In genomic region chr6:32109765-32110160, GRCh38 we compare ENCODE assay signal across 19 cellular contexts. TPM values are rescaled to one million over a fixed set of nuclear protein-coding genes. Genes with fewer than 3 reads are reported as not detected.
DNase-seq lines count a peak whose midpoint lies in the region; ATAC-seq and TF ChIP-seq lines count a peak whose summit lies in the region.
"Had no signal": no experiment of that assay in that cellular context is flagged by ENCODE, and none has a peak within 500 bp of the region (broad histone marks: within the 10 kb centered on the region; RNA-seq: fewer than 3 reads in every experiment).

No MANE protein-coding gene starts in this region.

- H3K27ac Mint-ChIP-seq in MCF 10A (ENCODE audit: low read depth, unreplicated experiment) (peak overlapping the region; percentile 39), endothelial cell (ENCODE audit: unreplicated experiment) (no peak overlapping the region), osteocyte (ENCODE audit: unreplicated experiment) (peak overlapping the region; percentile 64), type B pancreatic cell (peak overlapping the region; percentile 48), Calu3 (ENCODE audit: unreplicated experiment) (no peak overlapping the region)
- H3K27ac Mint-ChIP-seq: activated T-helper 2 cell treated with anti-CD3 and anti-CD28 coated beads, Interferon-gamma antibody, Interleukin-2, Interleukin-4, amounts not matched to agents 10 μg/mL and 5 μg/mL and 100 μg/mL, durations not matched to agents 14 hours and 24 hours and 36 hours had no signal

- WGBS in mammary epithelial cell (ENCODE audit: low coverage, missing lambda C conversion rate): 78% methylated on average over 6 of the region's 6 CpGs

- H3K4me3 Mint-ChIP-seq in MCF 10A (ENCODE audit: unreplicated experiment) (no peak overlapping the region), endothelial cell (ENCODE audit: unreplicated experiment) (peak overlapping the region; percentile 25), osteocyte (ENCODE audit: unreplicated experiment) (no peak overlapping the region), type B pancreatic cell (peak overlapping the region; percentile 19), Calu3 (ENCODE audit: low read depth, unreplicated experiment) (no peak overlapping the region)
- H3K4me3 Mint-ChIP-seq: natural killer cell had no signal

- BruUV-seq in MCF 10A (replicated peaks; lab: Mats Ljungman, UMichigan): no TSS peak
- no TSS peak for BruUV-seq in mammary epithelial cell (replicated peaks; lab: Mats Ljungman, UMichigan)
- BruUV-seq in Calu3 (replicated peaks; lab: Mats Ljungman, UMichigan): no TSS peak

- H3K9ac ChIP-seq in mammary epithelial cell (ENCODE audit: insufficient read depth, low read length): no peak overlapping the region

- no peaks in the 10 kb centered on the region for H3K9me3 ChIP-seq in mammary epithelial cell (replicated peaks; ENCODE audit: insufficient read depth, low read length)
- H3K9me3 ChIP-seq: left lung, SJSA1 had no signal

- H3K27ac ChIP-seq in mammary epithelial cell (ENCODE audit: insufficient read depth, low read depth, low read length): no peak overlapping the region
- H3K27ac ChIP-seq: C4-2B, cardiac muscle cell, SJSA1 had no signal

- no peak overlapping the region for H2AFZ ChIP-seq in mammary epithelial cell (ENCODE audit: low read depth, low read length)

- H3K36me3 Mint-ChIP-seq in MCF 10A (ENCODE audit: insufficient read depth, unreplicated experiment): peaks cover 31% of the 10 kb centered on the region
- peaks cover 21% of the 10 kb centered on the region for H3K36me3 Mint-ChIP-seq in endothelial cell (ENCODE audit: low read depth, unreplicated experiment)
- peaks cover 4% of the 10 kb centered on the region for H3K36me3 Mint-ChIP-seq in osteocyte (ENCODE audit: unreplicated experiment)
- H3K36me3 Mint-ChIP-seq in type B pancreatic cell: peaks cover 23% of the 10 kb centered on the region
- H3K36me3 Mint-ChIP-seq in Calu3 (ENCODE audit: insufficient read depth, unreplicated experiment): peaks cover 15% of the 10 kb centered on the region
- H3K36me3 Mint-ChIP-seq: natural killer cell had no signal

- H3K4me1 ChIP-seq in mammary epithelial cell (ENCODE audit: insufficient read depth, low read length): peaks cover 8% of the 10 kb centered on the region

- H3K4me3 ChIP-seq in mammary epithelial cell (replicated peaks in 1 of 3; ENCODE audit: insufficient read depth in 1 of 3, low read depth in 2 of 3, low read length in 3 of 3): no peak overlapping the region
- H3K4me3 ChIP-seq: cardiac muscle cell, SJSA1 had no signal

- H3K27me3 Mint-ChIP-seq in MCF 10A (ENCODE audit: insufficient read depth, unreplicated experiment) (peaks cover 26% of the 10 kb centered on the region), endothelial cell (ENCODE audit: unreplicated experiment) (peaks cover 13% of the 10 kb centered on the region), osteocyte (ENCODE audit: unreplicated experiment) (no peaks in the 10 kb centered on the region), type B pancreatic cell (peaks cover 28% of the 10 kb centered on the region), Calu3 (ENCODE audit: unreplicated experiment) (peaks cover 57% of the 10 kb centered on the region)

- TF ChIP-seq CTCF in MCF 10A (IDR thresholded peaks at IDR 0.05; ENCODE audit: unreplicated experiment) (no peak), mammary epithelial cell (conservative IDR thresholded peaks at IDR 0.05 in 1 of 2, IDR thresholded peaks at IDR 0.05 in 1 of 2; ENCODE audit: extremely low read depth in 1 of 2, insufficient read depth in 1 of 2, low read depth in 1 of 2, low read length in 2 of 2) (no peak), endothelial cell (IDR thresholded peaks at IDR 0.05; ENCODE audit: unreplicated experiment) (no peak), osteocyte (IDR thresholded peaks at IDR 0.05) (no peak), type B pancreatic cell (conservative IDR thresholded peaks at IDR 0.05) (no peak), Calu3 (IDR thresholded peaks at IDR 0.05; ENCODE audit: unreplicated experiment) (no peak)

- H3K79me2 ChIP-seq in mammary epithelial cell (ENCODE audit: insufficient read depth, low read length): no peaks in the 10 kb centered on the region

- POLR2A ChIA-PET in MCF 10A (lab: Yijun Ruan, JAX): interaction anchor here (0.6 to 1.1 kb wide), 4 partner anchors 9 to 167 kb away, joined by 3 to 5 read pairs (median 4); partner anchors contain the start of gene AGPAT1

- dilution Hi-C loops in mammary epithelial cell (cut with HindIII; ENCODE audit: low sequenced_read_pairs): loop anchor here (5.0 kb wide), 1 partner anchor 298 kb away; the partner anchor contains the start of gene BTNL2

- H3K27me3 ChIP-seq in mammary epithelial cell (ENCODE audit: insufficient read depth, low read length): no peaks in the 10 kb centered on the region
- H3K27me3 ChIP-seq: cardiac muscle cell had no signal

- peaks cover 5% of the 10 kb centered on the region for H3K9me3 Mint-ChIP-seq in MCF 10A (ENCODE audit: unreplicated experiment)
- no peaks in the 10 kb centered on the region for H3K9me3 Mint-ChIP-seq in endothelial cell (ENCODE audit: unreplicated experiment)
- no peaks in the 10 kb centered on the region for H3K9me3 Mint-ChIP-seq in osteocyte (ENCODE audit: unreplicated experiment)
- no peaks in the 10 kb centered on the region for H3K9me3 Mint-ChIP-seq in type B pancreatic cell
- no peaks in the 10 kb centered on the region for H3K9me3 Mint-ChIP-seq in Calu3 (ENCODE audit: low read depth, unreplicated experiment)
- H3K9me3 Mint-ChIP-seq: activated T-helper 2 cell treated with anti-CD3 and anti-CD28 coated beads, Interferon-gamma antibody, Interleukin-2, Interleukin-4, amounts not matched to agents 10 μg/mL and 5 μg/mL and 100 μg/mL, durations not matched to agents 14 hours and 24 hours and 36 hours; natural killer cell had no signal

- in situ Hi-C loops in mammary epithelial cell (cut with MboI; ENCODE audit: low sequenced_read_pairs in 2 of 2): no loop called here

- DNase-seq in MCF 10A (ENCODE audit: unreplicated experiment) (no peak), mammary epithelial cell (no peak), endothelial cell (ENCODE audit: low spot score) (no peak), osteocyte (ENCODE audit: extremely low spot score, unreplicated experiment) (no peak), type B pancreatic cell (ENCODE audit: extremely low spot score, unreplicated experiment) (no peak), Calu3 (no peak)
- DNase-seq: 8988T, DMS153, HCEC 1CT, left lung, natural killer cell, NCI-H2081 treated with DMSO at 0.1 percent for 48 hours, NCI-H524 treated with DMSO at 0.1 percent for 48 hours had no signal

- no peak for ATAC-seq in HG03159 (IDR thresholded peaks at IDR 0.05; ENCODE audit: unreplicated experiment)
- no peak for ATAC-seq in GM21528 (IDR thresholded peaks at IDR 0.05; ENCODE audit: low FRiP score, unreplicated experiment)

- peaks cover 44% of the 10 kb centered on the region for H3K4me1 Mint-ChIP-seq in MCF 10A (ENCODE audit: insufficient read depth, unreplicated experiment)
- H3K4me1 Mint-ChIP-seq in endothelial cell (ENCODE audit: unreplicated experiment): peaks cover 45% of the 10 kb centered on the region
- H3K4me1 Mint-ChIP-seq in osteocyte (ENCODE audit: unreplicated experiment): peaks cover 61% of the 10 kb centered on the region
- peaks cover 41% of the 10 kb centered on the region for H3K4me1 Mint-ChIP-seq in type B pancreatic cell (ENCODE audit: unreplicated experiment)
- H3K4me1 Mint-ChIP-seq in Calu3 (ENCODE audit: low read depth, unreplicated experiment): peaks cover 9% of the 10 kb centered on the region

- H3K4me2 ChIP-seq in mammary epithelial cell (ENCODE audit: insufficient read depth, low read depth, low read length): no peak overlapping the region

- intact Hi-C loops in MCF 10A (cut with micrococcal nuclease) (no loop called here), mammary epithelial cell (cut with micrococcal nuclease) (no loop called here), Calu3 (cut with micrococcal nuclease; ENCODE audit: unreplicated experiment) (loop anchor here (10.0 kb wide), 1 partner anchor 125 kb away; no protein-coding TSS in a partner anchor)

- H4K20me1 ChIP-seq in mammary epithelial cell (ENCODE audit: insufficient read depth, low read length): no peaks in the 10 kb centered on the region

- CTCF ChIA-PET in MCF 10A (lab: Yijun Ruan, JAX): interaction anchor here (4.7 kb wide), 1 partner anchor 8 kb away, joined by 31 read pairs; no protein-coding TSS in a partner anchor
- CTCF ChIA-PET in mammary epithelial cell (lab: Charles Lee; ENCODE audit: low non-redundant PET): interaction anchor here (0.7 kb wide), 1 partner anchor 19 kb away, joined by 4 read pairs; no protein-coding TSS in a partner anchor
- CTCF ChIA-PET in Calu3 (lab: Charles Lee): interaction anchor here (0.7 to 1.5 kb wide), 2 partner anchors 15 to 27 kb away, joined by 3 to 5 read pairs; no protein-coding TSS in a partner anchor

- H3K36me3 ChIP-seq in mammary epithelial cell (ENCODE audit: insufficient read depth, low read length): no peaks in the 10 kb centered on the region
- H3K36me3 ChIP-seq: cardiac muscle cell had no signal

RNA-seq across cellular contexts. Expression of gene TNXB, which starts 0.6 kb away (rescaled TPM):
- total RNA-seq in MCF 10A (2022): 3.0 and 4.3 TPM in 2 replicates
- under 1 TPM; 0.17 to 0.82 TPM for total RNA-seq in mammary epithelial cell
- 0.16 TPM for polyA plus RNA-seq in mammary epithelial cell
- not detected for polyA minus RNA-seq in mammary epithelial cell
- total RNA-seq in endothelial cell (ENCODE audit: unreplicated experiment): 7.5 TPM
- 13.1 and 13.9 TPM in 2 replicates for total RNA-seq in osteocyte
- total RNA-seq in type B pancreatic cell (ENCODE audit: low replicate concordance): 20.8 and 22.2 TPM in 2 replicates
- 10.6 and 11.3 TPM in 2 replicates for total RNA-seq in Calu3 (2022)

RNA-seq across cellular contexts. Expression of gene ATF6B, which starts 18.3 kb away (rescaled TPM):
- total RNA-seq in MCF 10A (2022): 65.6 and 86.5 TPM in 2 replicates
- 10 to 100 TPM; 20.3 to 69.0 TPM for total RNA-seq in mammary epithelial cell
- 41.5 TPM for polyA plus RNA-seq in mammary epithelial cell
- 97.4 TPM for polyA minus RNA-seq in mammary epithelial cell
- total RNA-seq in endothelial cell (ENCODE audit: unreplicated experiment): 72.9 TPM
- 109 and 116 TPM in 2 replicates for total RNA-seq in osteocyte
- total RNA-seq in type B pancreatic cell (ENCODE audit: low replicate concordance): 95.8 and 99.3 TPM in 2 replicates
- total RNA-seq in Calu3 (2022): 185 and 196 TPM in 2 replicates

RNA-seq across cellular contexts. Expression of gene FKBPL, which starts 20.3 kb away (rescaled TPM):
- total RNA-seq in MCF 10A (2022): 4.8 and 5.8 TPM in 2 replicates
- 1 to 10 TPM; 4.7 to 5.7 TPM for total RNA-seq in mammary epithelial cell
- polyA plus RNA-seq in mammary epithelial cell: 5.6 TPM
- 1.2 TPM for polyA minus RNA-seq in mammary epithelial cell
- 5.2 TPM for total RNA-seq in endothelial cell (ENCODE audit: unreplicated experiment)
- 5.3 and 7.5 TPM in 2 replicates for total RNA-seq in osteocyte
- total RNA-seq in type B pancreatic cell (ENCODE audit: low replicate concordance): 8.4 and 10.1 TPM in 2 replicates
- total RNA-seq in Calu3 (2022): 13.8 and 15.6 TPM in 2 replicates

RNA-seq across cellular contexts. Expression of gene PRRT1, which starts 42.0 kb away (rescaled TPM):
- total RNA-seq in MCF 10A (2022): 0.17 and 0.19 TPM in 2 replicates
- total RNA-seq in mammary epithelial cell: 1 to 10 TPM in 1 of 2 donors, under 1 TPM in 1; 0.17 to 1.4 TPM
- 0.16 TPM for polyA plus RNA-seq in mammary epithelial cell
- not detected for polyA minus RNA-seq in mammary epithelial cell
- 2.1 TPM for total RNA-seq in endothelial cell (ENCODE audit: unreplicated experiment)
- 1.2 and 2.1 TPM in 2 replicates for total RNA-seq in osteocyte
- total RNA-seq in type B pancreatic cell (ENCODE audit: low replicate concordance): 1.00 and 2.7 TPM in 2 replicates
- total RNA-seq in Calu3 (2022): 1.7 and 2.9 TPM in 2 replicates
- total RNA-seq: SJSA1 had no signal

RNA-seq across cellular contexts. Expression of gene PPT2, which starts 44.2 kb away (rescaled TPM):
- total RNA-seq in MCF 10A (2022) (3.7 and 5.4 TPM in 2 replicates), mammary epithelial cell (10 to 100 TPM; 10.0 to 15.6 TPM), endothelial cell (ENCODE audit: unreplicated experiment) (44.4 TPM), osteocyte (40.8 and 45.5 TPM in 2 replicates), type B pancreatic cell (ENCODE audit: low replicate concordance) (44.1 and 46.9 TPM in 2 replicates), Calu3 (2022) (29.1 and 31.0 TPM in 2 replicates)
- 13.5 TPM for polyA plus RNA-seq in mammary epithelial cell
- polyA minus RNA-seq in mammary epithelial cell: 14.8 TPM

Comparison
In these comparisons a context has a peak if more than half of its experiments do, and no peak if none do; other contexts are left out.
1. H3K27ac Mint-ChIP-seq: peak in MCF 10A (single experiment), osteocyte (single experiment) and type B pancreatic cell (single experiment); none in endothelial cell (single experiment) and Calu3 (single experiment).
2. H3K4me3 Mint-ChIP-seq: peak in endothelial cell (single experiment) and type B pancreatic cell (single experiment); none in MCF 10A (single experiment), osteocyte (single experiment) and Calu3 (single experiment).